17 cellular contexts compared by ENCODE assay signal in the genomic region with DNA sequence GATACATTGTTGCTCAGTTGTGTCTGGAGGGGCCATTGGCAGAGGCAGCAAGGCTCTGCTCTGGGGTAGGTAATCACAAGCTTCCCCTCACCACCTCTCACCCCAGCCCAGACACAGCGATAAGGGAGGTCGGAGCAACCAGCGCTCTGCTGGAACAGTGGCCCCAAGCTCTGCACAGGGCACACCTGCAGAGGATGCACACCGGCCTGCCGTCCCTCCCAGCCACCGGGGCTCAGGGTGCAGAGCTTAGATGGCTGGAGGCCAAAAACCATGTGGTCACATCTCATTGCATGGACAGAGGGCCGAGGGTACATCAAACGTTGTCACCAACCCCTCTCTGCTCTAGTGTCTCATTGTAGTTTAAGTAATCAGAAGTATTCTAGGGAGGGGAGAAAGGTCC.
"Had no signal": no experiment of that assay in that cellular context is flagged by ENCODE, and none has a peak within 500 bp of the region (broad histone marks: within the 10 kb centered on the region; RNA-seq: fewer than 3 reads in every experiment).

No MANE protein-coding gene starts in this region.

- H3K4me1 ChIP-seq: parathyroid adenoma, upper lobe of right lung, vagina had no signal

- DNase-seq: effector CD4-positive, alpha-beta T cell; foreskin melanocyte; head of caudate nucleus; left colon; natural killer cell; psoas muscle; retina; stimulated activated CD8-positive, alpha-beta memory T cell treated with anti-CD3 and anti-CD28 coated beads, Interleukin-4, amount 100 ng/mL, for 48 hours; stimulated activated naive CD8-positive, alpha-beta T cell treated with anti-CD3 and anti-CD28 coated beads, Interleukin-15, Interleukin-2, amounts not matched to agents 100 U/mL and 50 U/mL, for 24 hours; tibial artery; upper lobe of right lung had no signal

- H3K36me3 Mint-ChIP-seq: natural killer cell; stimulated activated effector memory CD8-positive, alpha-beta T cell treated with anti-CD3 and anti-CD28 coated beads, Interleukin-12 subunit alpha, Interleukin-12 subunit beta, amount 100 ng/mL, for 72 hours had no signal

- H3K79me2 ChIP-seq: hepatocyte, parathyroid adenoma had no signal

- H3K27ac Mint-ChIP-seq: natural killer cell; stimulated activated effector memory CD8-positive, alpha-beta T cell treated with anti-CD3 and anti-CD28 coated beads, Interleukin-12 subunit alpha, Interleukin-12 subunit beta, amount 100 ng/mL, for 72 hours had no signal

- ATAC-seq: left colon; natural killer cell; psoas muscle; sciatic nerve; stimulated activated effector memory CD8-positive, alpha-beta T cell treated with anti-CD3 and anti-CD28 coated beads, Interleukin-12 subunit alpha, Interleukin-12 subunit beta, amount 100 ng/mL, for 72 hours; stimulated activated naive CD8-positive, alpha-beta T cell treated with anti-CD3 and anti-CD28 coated beads, Interleukin-15, Interleukin-2, amounts not matched to agents 100 U/mL and 50 U/mL, for 24 hours; upper lobe of right lung had no signal

- H3K9ac ChIP-seq: parathyroid adenoma had no signal

- H3K4me3 ChIP-seq: coronary artery, hepatocyte, psoas muscle, tibial artery, upper lobe of right lung, vagina had no signal

- H3K4me3 Mint-ChIP-seq: natural killer cell; stimulated activated effector memory CD8-positive, alpha-beta T cell treated with anti-CD3 and anti-CD28 coated beads, Interleukin-12 subunit alpha, Interleukin-12 subunit beta, amount 100 ng/mL, for 72 hours had no signal

- H3K4me2 ChIP-seq: hepatocyte had no signal

- H3K36me3 ChIP-seq: tibial artery, upper lobe of right lung, vagina had no signal

- H3K27ac ChIP-seq: coronary artery, hepatocyte, parathyroid adenoma, psoas muscle, tibial artery, upper lobe of right lung, vagina had no signal

- H2AFZ ChIP-seq: hepatocyte, parathyroid adenoma had no signal

- H3K9me3 ChIP-seq: psoas muscle, tibial artery, upper lobe of right lung, vagina had no signal

- H3K27me3 ChIP-seq: hepatocyte, tibial artery, upper lobe of right lung, vagina had no signal

- H3K4me1 Mint-ChIP-seq: natural killer cell; stimulated activated effector memory CD8-positive, alpha-beta T cell treated with anti-CD3 and anti-CD28 coated beads, Interleukin-12 subunit alpha, Interleukin-12 subunit beta, amount 100 ng/mL, for 72 hours had no signal
